ENCODE assay signal across 1 cellular context in the genomic region with DNA sequence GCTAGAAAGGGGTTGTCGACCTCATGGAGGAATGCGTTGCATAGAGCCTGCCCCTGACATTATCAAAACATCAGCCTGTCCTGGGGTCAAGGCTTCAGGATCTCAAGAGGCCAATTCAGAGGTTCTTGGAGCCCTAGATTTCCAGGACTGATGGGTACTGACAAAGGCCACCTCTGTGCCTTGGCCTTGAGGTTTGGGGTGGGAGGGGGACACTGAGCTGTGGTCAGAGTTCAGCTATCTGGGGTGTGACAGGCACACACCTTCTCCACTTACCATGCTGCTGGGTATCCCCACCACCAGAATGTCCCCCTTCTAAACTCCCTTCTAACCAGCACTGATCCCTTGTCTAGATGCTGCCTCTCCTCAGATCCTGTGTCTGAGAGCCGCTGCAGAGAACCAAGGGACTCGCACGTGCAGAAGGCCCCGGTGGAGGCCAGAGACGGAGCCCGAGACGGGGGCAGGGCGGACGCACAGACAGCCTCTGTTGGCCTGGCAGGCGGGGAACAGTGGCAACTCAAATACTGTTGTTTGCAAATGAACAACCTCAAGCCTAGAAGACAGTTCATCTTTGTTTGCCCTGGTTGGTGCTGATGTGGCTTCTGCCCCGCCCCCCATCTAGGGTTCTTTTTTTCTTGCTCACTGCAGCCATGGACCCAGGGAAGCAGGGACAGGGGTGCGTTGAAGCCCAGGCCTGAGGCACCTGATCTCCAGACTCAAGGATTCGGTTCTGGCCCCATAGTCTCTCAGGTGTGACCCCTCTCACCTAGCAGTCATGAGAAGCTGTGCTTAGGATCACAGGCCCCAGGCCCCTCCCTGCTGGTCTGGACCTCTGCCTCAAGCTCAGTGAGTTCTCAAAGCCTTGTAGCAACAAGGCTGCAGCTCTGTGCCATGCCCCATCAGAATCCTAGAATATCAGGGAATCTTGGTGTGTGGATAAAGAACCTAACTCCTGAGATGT.
TF ChIP-seq lines count a peak whose summit lies in the region.

No MANE protein-coding gene starts in this region.

TF ChIP-seq in K562, 482 proteins besides CTCF, POLR2A, EP300 and RAD21 (continued from another document and continues in another):
- TF ChIP-seq THRB (CRISPR knock-in tag; conservative IDR thresholded peaks at IDR 0.05) (no peak), ZNF174 (CRISPR knock-in tag; IDR thresholded peaks at IDR 0.05) (no peak), SMARCA4 (IDR thresholded peaks at IDR 0.05) (no peak), TSC22D4 (tag; IDR thresholded peaks at IDR 0.05) (no peak), FOXJ3 (CRISPR knock-in tag; IDR thresholded peaks at IDR 0.05) (no peak), SMAD4 (CRISPR knock-in tag; conservative IDR thresholded peaks at IDR 0.05) (no peak), HDAC1 (IDR thresholded peaks at IDR 0.05) (peak in 1 of 2 experiments; percentile 20; a peak in 1 of 4 replicates), ZNF282 (CRISPR knock-in tag; IDR thresholded peaks at IDR 0.05) (no peak), SUPT5H (IDR thresholded peaks at IDR 0.05) (no peak), ZNF398 (CRISPR knock-in tag; IDR thresholded peaks at IDR 0.05) (no peak), L3MBTL2 (IDR thresholded peaks at IDR 0.05) (no peak), SIN3B (IDR thresholded peaks at IDR 0.05; ENCODE audit: low read depth) (no peak), ZNF263 (CRISPR knock-in tag; IDR thresholded peaks at IDR 0.05; ENCODE audit: borderline replicate concordance) (no peak), RHOXF2B (CRISPR knock-in tag; conservative IDR thresholded peaks at IDR 0.05) (no peak), ETV5 (CRISPR knock-in tag; IDR thresholded peaks at IDR 0.05; ENCODE audit: low read depth) (no peak), PHF20 (IDR thresholded peaks at IDR 0.05; ENCODE audit: partially characterized antibody) (no peak), MTF1 (CRISPR knock-in tag; IDR thresholded peaks at IDR 0.05; ENCODE audit: borderline replicate concordance) (no peak), E2F6 (IDR thresholded peaks at IDR 0.05; ENCODE audit: borderline replicate concordance in 1 of 2, extremely low read depth in 1 of 2, insufficient read depth in 1 of 2, insufficient read length in 1 of 2, low read depth in 1 of 2, low read length in 1 of 2, poor library complexity in 1 of 2, severe bottlenecking in 1 of 2) (peak in 1 of 2 experiments; percentile 47), THRAP3 (IDR thresholded peaks at IDR 0.05; ENCODE audit: borderline replicate concordance) (no peak), ZNF764 (CRISPR knock-in tag; IDR thresholded peaks at IDR 0.05; ENCODE audit: low read depth) (no peak), STAT5A (IDR thresholded peaks at IDR 0.05; ENCODE audit: borderline replicate concordance, low read length) (peak; percentile 34; the same call in 1 of the 2 replicates), HNRNPL (IDR thresholded peaks at IDR 0.05; ENCODE audit: low read depth, low read length) (no peak), HDAC3 (IDR thresholded peaks at IDR 0.05; ENCODE audit: borderline replicate concordance, partially characterized antibody) (no peak), MAFK (IDR thresholded peaks at IDR 0.05; ENCODE audit: low read length) (no peak), ZNF224 (CRISPR knock-in tag; IDR thresholded peaks at IDR 0.05) (no peak), ZNF133 (CRISPR knock-in tag; IDR thresholded peaks at IDR 0.05) (no peak), SP2 (IDR thresholded peaks at IDR 0.05; ENCODE audit: extremely low read depth, low read depth, low read length, poor library complexity, severe bottlenecking) (no peak), SIN3A (IDR thresholded peaks at IDR 0.05; ENCODE audit: borderline replicate concordance in 2 of 2, control insufficient read depth in 1 of 2, low read depth in 2 of 2, low read length in 2 of 2) (no peak), TEAD1 (CRISPR knock-in tag; IDR thresholded peaks at IDR 0.05) (0 out of 4 replicates have a peak, but pooled peaks of 1 of the 2 experiments have one; percentile 32), CEBPB (tag; IDR thresholded peaks at IDR 0.05) (no peak), HDGF (IDR thresholded peaks at IDR 0.05) (no peak), RBM34 (IDR thresholded peaks at IDR 0.05; ENCODE audit: borderline replicate concordance, insufficient read depth, low read length) (no peak), ETV6 (IDR thresholded peaks at IDR 0.05; ENCODE audit: borderline replicate concordance in 1 of 2, low read depth in 2 of 2, low read length in 1 of 2) (no peak), ETV6 (CRISPR knock-in tag; IDR thresholded peaks at IDR 0.05; ENCODE audit: borderline replicate concordance) (no peak), ZNF41 (CRISPR knock-in tag; conservative IDR thresholded peaks at IDR 0.05) (no peak), SMAD2 (IDR thresholded peaks at IDR 0.05; ENCODE audit: low read depth, low read length) (no peak), NR2F6 (CRISPR knock-in tag; IDR thresholded peaks at IDR 0.05) (no peak), TFAM (CRISPR knock-in tag; conservative IDR thresholded peaks at IDR 0.05) (no peak), STAG1 (CRISPR knock-in tag; IDR thresholded peaks at IDR 0.05; ENCODE audit: borderline replicate concordance) (no peak), ZNF324 (CRISPR knock-in tag; IDR thresholded peaks at IDR 0.05) (no peak), CBFA2T3 (IDR thresholded peaks at IDR 0.05) (peak; percentile 89), ZNF583 (CRISPR knock-in tag; IDR thresholded peaks at IDR 0.05) (no peak), ZNF12 (CRISPR knock-in tag; IDR thresholded peaks at IDR 0.05) (no peak), ZBTB7A (IDR thresholded peaks at IDR 0.05; ENCODE audit: borderline replicate concordance, control insufficient read depth, low read depth, low read length) (peak; percentile 47; the same call in 1 of the 2 replicates), PRMT5 (CRISPR knock-in tag; IDR thresholded peaks at IDR 0.05) (no peak), MYC (IDR thresholded peaks at IDR 0.05; ENCODE audit: low read depth, low read length) (no peak), MYC (CRISPR knock-in tag; IDR thresholded peaks at IDR 0.05; ENCODE audit: borderline replicate concordance, low read depth) (no peak), SIX5 (IDR thresholded peaks at IDR 0.05; ENCODE audit: borderline replicate concordance in 1 of 2, insufficient read depth in 1 of 2, low read depth in 1 of 2, low read length in 2 of 2) (no peak)
- TF ChIP-seq, protein P1, sequence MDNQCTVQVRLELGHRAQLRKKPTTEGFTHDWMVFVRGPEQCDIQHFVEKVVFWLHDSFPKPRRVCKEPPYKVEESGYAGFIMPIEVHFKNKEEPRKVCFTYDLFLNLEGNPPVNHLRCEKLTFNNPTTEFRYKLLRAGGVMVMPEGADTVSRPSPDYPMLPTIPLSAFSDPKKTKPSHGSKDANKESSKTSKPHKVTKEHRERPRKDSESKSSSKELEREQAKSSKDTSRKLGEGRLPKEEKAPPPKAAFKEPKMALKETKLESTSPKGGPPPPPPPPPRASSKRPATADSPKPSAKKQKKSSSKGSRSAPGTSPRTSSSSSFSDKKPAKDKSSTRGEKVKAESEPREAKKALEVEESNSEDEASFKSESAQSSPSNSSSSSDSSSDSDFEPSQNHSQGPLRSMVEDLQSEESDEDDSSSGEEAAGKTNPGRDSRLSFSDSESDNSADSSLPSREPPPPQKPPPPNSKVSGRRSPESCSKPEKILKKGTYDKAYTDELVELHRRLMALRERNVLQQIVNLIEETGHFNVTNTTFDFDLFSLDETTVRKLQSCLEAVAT (IDR thresholded peaks at IDR 0.05): no peak
- TF ChIP-seq, protein P2, sequence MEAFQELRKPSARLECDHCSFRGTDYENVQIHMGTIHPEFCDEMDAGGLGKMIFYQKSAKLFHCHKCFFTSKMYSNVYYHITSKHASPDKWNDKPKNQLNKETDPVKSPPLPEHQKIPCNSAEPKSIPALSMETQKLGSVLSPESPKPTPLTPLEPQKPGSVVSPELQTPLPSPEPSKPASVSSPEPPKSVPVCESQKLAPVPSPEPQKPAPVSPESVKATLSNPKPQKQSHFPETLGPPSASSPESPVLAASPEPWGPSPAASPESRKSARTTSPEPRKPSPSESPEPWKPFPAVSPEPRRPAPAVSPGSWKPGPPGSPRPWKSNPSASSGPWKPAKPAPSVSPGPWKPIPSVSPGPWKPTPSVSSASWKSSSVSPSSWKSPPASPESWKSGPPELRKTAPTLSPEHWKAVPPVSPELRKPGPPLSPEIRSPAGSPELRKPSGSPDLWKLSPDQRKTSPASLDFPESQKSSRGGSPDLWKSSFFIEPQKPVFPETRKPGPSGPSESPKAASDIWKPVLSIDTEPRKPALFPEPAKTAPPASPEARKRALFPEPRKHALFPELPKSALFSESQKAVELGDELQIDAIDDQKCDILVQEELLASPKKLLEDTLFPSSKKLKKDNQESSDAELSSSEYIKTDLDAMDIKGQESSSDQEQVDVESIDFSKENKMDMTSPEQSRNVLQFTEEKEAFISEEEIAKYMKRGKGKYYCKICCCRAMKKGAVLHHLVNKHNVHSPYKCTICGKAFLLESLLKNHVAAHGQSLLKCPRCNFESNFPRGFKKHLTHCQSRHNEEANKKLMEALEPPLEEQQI (IDR thresholded peaks at IDR 0.05): no peak
- TF ChIP-seq, protein P3, sequence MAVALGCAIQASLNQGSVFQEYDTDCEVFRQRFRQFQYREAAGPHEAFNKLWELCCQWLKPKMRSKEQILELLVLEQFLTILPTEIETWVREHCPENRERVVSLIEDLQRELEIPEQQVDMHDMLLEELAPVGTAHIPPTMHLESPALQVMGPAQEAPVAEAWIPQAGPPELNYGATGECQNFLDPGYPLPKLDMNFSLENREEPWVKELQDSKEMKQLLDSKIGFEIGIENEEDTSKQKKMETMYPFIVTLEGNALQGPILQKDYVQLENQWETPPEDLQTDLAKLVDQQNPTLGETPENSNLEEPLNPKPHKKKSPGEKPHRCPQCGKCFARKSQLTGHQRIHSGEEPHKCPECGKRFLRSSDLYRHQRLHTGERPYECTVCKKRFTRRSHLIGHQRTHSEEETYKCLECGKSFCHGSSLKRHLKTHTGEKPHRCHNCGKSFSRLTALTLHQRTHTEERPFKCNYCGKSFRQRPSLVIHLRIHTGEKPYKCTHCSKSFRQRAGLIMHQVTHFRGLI (CRISPR knock-in tag; IDR thresholded peaks at IDR 0.05): no peak
